Comparison of ENCODE assay signal across 12 cellular contexts in genomic region chr3:172233474-172234277, GRCh38.
DNase-seq lines count a peak whose midpoint lies in the region; ATAC-seq and TF ChIP-seq lines count a peak whose summit lies in the region.
"Had no signal": no experiment of that assay in that cellular context is flagged by ENCODE, and none has a peak within 500 bp of the region (broad histone marks: within the 10 kb centered on the region; RNA-seq: fewer than 3 reads in every experiment).

No MANE protein-coding gene starts in this region.

- H3K27me3 Mint-ChIP-seq in Calu3 (ENCODE audit: unreplicated experiment) (no peaks in the 10 kb centered on the region), osteocyte (ENCODE audit: unreplicated experiment) (no peaks in the 10 kb centered on the region)
- H3K27me3 Mint-ChIP-seq in activated T-helper 17 cell treated with anti-CD3 and anti-CD28 coated beads, Interleukin-2, amount 50 U/mL, for 72 hours: no peaks in the 10 kb centered on the region
- H3K27me3 Mint-ChIP-seq: CD4-positive, CD25-positive, alpha-beta regulatory T cell had no signal

- H3K4me1 ChIP-seq in mesendoderm (ENCODE audit: control insufficient read depth, low read depth, low read length) (peaks cover 2% of the 10 kb centered on the region), gastroesophageal sphincter (peaks cover 0 to 11% (median 0%) of the 10 kb centered on the region in 3 donors)

- H2AK5ac ChIP-seq in mesendoderm (ENCODE audit: low read length): no peak overlapping the region

- H4K8ac ChIP-seq in mesendoderm (ENCODE audit: low read depth, low read length): no peak overlapping the region

- CTCF ChIA-PET in Calu3 (lab: Charles Lee): no interaction called here

- no CpG with 5 or more reads among the region's 8 CpGs for WGBS in mesendoderm (ENCODE audit: extremely low coverage, insufficient coverage, low lambda C conversion rate)
- 80 to 82% methylated on average over 7 to 8 of the region's 8 CpGs for WGBS in gastroesophageal sphincter (ENCODE audit: low coverage in 1 of 2), 2 donors

- no peak overlapping the region for H3K27ac ChIP-seq in mesendoderm (ENCODE audit: low read depth, low read length)
- no peak overlapping the region for H3K27ac ChIP-seq in gastroesophageal sphincter
- H3K27ac ChIP-seq: BLaER1 treated with 17β-estradiol and CSF1 and Interleukin-3, amounts not matched to agents 10 nM and 100 nM had no signal

- H3K27me3 ChIP-seq in mesendoderm (ENCODE audit: insufficient read depth, low read length, poor library complexity): no peaks in the 10 kb centered on the region
- H3K27me3 ChIP-seq in gastroesophageal sphincter: no peaks in the 10 kb centered on the region
- H3K27me3 ChIP-seq: BLaER1 treated with 17β-estradiol and CSF1 and Interleukin-3, amounts not matched to agents 10 nM and 100 nM had no signal

- H3K18ac ChIP-seq in mesendoderm (ENCODE audit: low read length): no peak overlapping the region

- TF ChIP-seq CTCF in Calu3 (IDR thresholded peaks at IDR 0.05; ENCODE audit: unreplicated experiment) (no peak), osteocyte (IDR thresholded peaks at IDR 0.05) (no peak), gastroesophageal sphincter (IDR thresholded peaks at IDR 0.05) (no peak)

- DNase-seq in Calu3 (no peak), mesendoderm (peak; percentile 36), osteocyte (ENCODE audit: extremely low spot score, unreplicated experiment) (no peak), posterior cingulate gyrus (no peak)
- DNase-seq: ACHN; CD4-positive, CD25-positive, alpha-beta regulatory T cell; DMS 273 treated with DMSO at 0.1 percent for 48 hours had no signal

- no peaks in the 10 kb centered on the region for H3K36me3 ChIP-seq in mesendoderm (ENCODE audit: control insufficient read depth, insufficient read depth, low read length)
- no peaks in the 10 kb centered on the region for H3K36me3 ChIP-seq in gastroesophageal sphincter
- H3K36me3 ChIP-seq: HAP-1 had no signal

- no peak for TF ChIP-seq POLR2A in gastroesophageal sphincter (IDR thresholded peaks at IDR 0.05)

- no peak overlapping the region for H2BK5ac ChIP-seq in mesendoderm (ENCODE audit: low read length)

- H3K4me3 Mint-ChIP-seq in Calu3 (ENCODE audit: low read depth, unreplicated experiment) (no peak overlapping the region), osteocyte (ENCODE audit: unreplicated experiment) (no peak overlapping the region)
- no peak overlapping the region for H3K4me3 Mint-ChIP-seq in activated T-helper 17 cell treated with anti-CD3 and anti-CD28 coated beads, Interleukin-2, amount 50 U/mL, for 72 hours
- H3K4me3 Mint-ChIP-seq: CD4-positive, CD25-positive, alpha-beta regulatory T cell had no signal

- peaks cover 11% of the 10 kb centered on the region for H3K79me2 ChIP-seq in mesendoderm (ENCODE audit: control insufficient read depth, insufficient read depth, low read length)

- no peaks in the 10 kb centered on the region for H3K9me3 Mint-ChIP-seq in Calu3 (ENCODE audit: low read depth, unreplicated experiment)
- no peaks in the 10 kb centered on the region for H3K9me3 Mint-ChIP-seq in activated T-helper 17 cell treated with anti-CD3 and anti-CD28 coated beads, Interleukin-2, amount 50 U/mL, for 72 hours
- H3K9me3 Mint-ChIP-seq in osteocyte (ENCODE audit: unreplicated experiment): no peaks in the 10 kb centered on the region
- H3K9me3 Mint-ChIP-seq: CD4-positive, CD25-positive, alpha-beta regulatory T cell had no signal

- H2BK120ac ChIP-seq in mesendoderm (ENCODE audit: low read depth, low read length): no peak overlapping the region

- no TSS peak for BruUV-seq in Calu3 (replicated peaks; lab: Mats Ljungman, UMichigan)

- H2BK15ac ChIP-seq in mesendoderm (replicated peaks; ENCODE audit: low read depth): no peak overlapping the region

- no peak overlapping the region for H3K4me3 ChIP-seq in mesendoderm (ENCODE audit: low read length)
- no peak overlapping the region for H3K4me3 ChIP-seq in gastroesophageal sphincter
- H3K4me3 ChIP-seq: BLaER1 treated with 17β-estradiol and CSF1 and Interleukin-3, amounts not matched to agents 10 nM and 100 nM; HAP-1 had no signal

- no peak overlapping the region for H3K4ac ChIP-seq in mesendoderm (ENCODE audit: low read depth, low read length)

- H3K36me3 Mint-ChIP-seq in Calu3 (ENCODE audit: insufficient read depth, unreplicated experiment) (peaks cover 88% of the 10 kb centered on the region), osteocyte (ENCODE audit: unreplicated experiment) (peaks cover 34% of the 10 kb centered on the region)
- H3K36me3 Mint-ChIP-seq in activated T-helper 17 cell treated with anti-CD3 and anti-CD28 coated beads, Interleukin-2, amount 50 U/mL, for 72 hours (ENCODE audit: low read depth): peaks cover 12% of the 10 kb centered on the region

- no peak for ATAC-seq in activated T-helper 17 cell treated with anti-CD3 and anti-CD28 coated beads, Interleukin-2, amount 50 U/mL, for 72 hours (replicated peaks)
- ATAC-seq in gastroesophageal sphincter: no peak
- ATAC-seq in GM18502 (IDR thresholded peaks at IDR 0.05; ENCODE audit: poor library complexity, unreplicated experiment): no peak

- H3K56ac ChIP-seq in mesendoderm (ENCODE audit: low read length): no peak overlapping the region

- H3K79me1 ChIP-seq in mesendoderm (ENCODE audit: low read length): peaks cover 17% of the 10 kb centered on the region

- TF ChIP-seq EP300 in gastroesophageal sphincter (IDR thresholded peaks at IDR 0.05): no peak

- peak overlapping the region; percentile 30 for H3K23ac ChIP-seq in mesendoderm (ENCODE audit: low read length)

- peaks cover 61% of the 10 kb centered on the region for H3K4me1 Mint-ChIP-seq in Calu3 (ENCODE audit: low read depth, unreplicated experiment)
- H3K4me1 Mint-ChIP-seq in activated T-helper 17 cell treated with anti-CD3 and anti-CD28 coated beads, Interleukin-2, amount 50 U/mL, for 72 hours: peaks cover 3% of the 10 kb centered on the region
- peaks cover 11% of the 10 kb centered on the region for H3K4me1 Mint-ChIP-seq in osteocyte (ENCODE audit: unreplicated experiment)

- H3K9me3 ChIP-seq in gastroesophageal sphincter: no peaks in the 10 kb centered on the region
- H3K9me3 ChIP-seq: BLaER1 treated with 17β-estradiol and CSF1 and Interleukin-3, amounts not matched to agents 10 nM and 100 nM; HAP-1 had no signal

- no peak overlapping the region for H3K9ac ChIP-seq in mesendoderm (ENCODE audit: low read length)
- H3K9ac ChIP-seq: BLaER1 treated with 17β-estradiol and CSF1 and Interleukin-3, amounts not matched to agents 10 nM and 100 nM had no signal

- no peak overlapping the region for H3K4me2 ChIP-seq in mesendoderm (ENCODE audit: low read length)
- H3K4me2 ChIP-seq: BLaER1 treated with 17β-estradiol and CSF1 and Interleukin-3, amounts not matched to agents 10 nM and 100 nM had no signal

- H4K5ac ChIP-seq in mesendoderm (ENCODE audit: low read length): no peak overlapping the region

- intact Hi-C loops in Calu3 (cut with micrococcal nuclease; ENCODE audit: unreplicated experiment) (no loop called here), posterior cingulate gyrus (cut with DNase I) (no loop called here)

- H3K27ac Mint-ChIP-seq in Calu3 (ENCODE audit: unreplicated experiment) (peak overlapping the region; percentile 8), osteocyte (ENCODE audit: unreplicated experiment) (peak overlapping the region; percentile 21)
- H3K27ac Mint-ChIP-seq in activated T-helper 17 cell treated with anti-CD3 and anti-CD28 coated beads, Interleukin-2, amount 50 U/mL, for 72 hours: peak overlapping the region; percentile 26
- H3K27ac Mint-ChIP-seq: CD4-positive, CD25-positive, alpha-beta regulatory T cell had no signal
